In genomic region chr17:74089869-74090464, GRCh38 we compare ENCODE assay signal across 8 cellular contexts.
DNase-seq lines count a peak whose midpoint lies in the region; ATAC-seq and TF ChIP-seq lines count a peak whose summit lies in the region.

No MANE protein-coding gene starts in this region.

- H3K4me1 Mint-ChIP-seq in naive thymus-derived CD4-positive, alpha-beta T cell, result peaks cover 0 to 1% (median 0%) of the 10 kb centered on the region in 7 donors

- H3K27ac ChIP-seq in RWPE1, result no peak overlapping the region
- H3K27ac ChIP-seq in naive thymus-derived CD4-positive, alpha-beta T cell (ENCODE audit: low read depth, low read length), result no peak overlapping the region

- no peak overlapping the region for H3K4me3 ChIP-seq in cardiac fibroblast (replicated peaks in 1 of 2; ENCODE audit: low read depth in 2 of 2, low read length in 2 of 2)
- no peak overlapping the region for H3K4me3 ChIP-seq in naive thymus-derived CD4-positive, alpha-beta T cell (ENCODE audit: low read length)

- DNase-seq in NCI-H1417 (lab: John Stamatoyannopoulos, UW), result peak in 2 of 3 experiments; percentile 38 to 72
- no peak for DNase-seq in NCI-H1417 treated with DMSO at 0.1 percent for 48 hours (lab: John Stamatoyannopoulos, UW)
- DNase-seq in Kasumi-1 (lab: John Stamatoyannopoulos, UW), result peak; percentile 47 to 49
- DNase-seq in RWPE1 (ENCODE audit: low spot score), result no peak
- DNase-seq in cardiac fibroblast (ENCODE audit: low read depth in 2 of 2), result peak; percentile 10 to 55
- peak in 1 of 9 donors; percentile 67 for DNase-seq in naive thymus-derived CD4-positive, alpha-beta T cell
- DNase-seq in midbrain (lab: John Stamatoyannopoulos, UW), result no peak
- no peak for DNase-seq in cerebellar nuclear complex (lab: John Stamatoyannopoulos, UW)

- peak; percentile 27 for ATAC-seq in naive thymus-derived CD4-positive, alpha-beta T cell

- peaks cover 0 to 4% (median 0%) of the 10 kb centered on the region in 5 donors for H3K36me3 Mint-ChIP-seq in naive thymus-derived CD4-positive, alpha-beta T cell

- H3K4me1 ChIP-seq in naive thymus-derived CD4-positive, alpha-beta T cell (ENCODE audit: control insufficient read depth in 2 of 2, insufficient read depth in 2 of 2, low read length in 2 of 2), result no peaks in the 10 kb centered on the region

- peaks cover 11 to 21% (median 19%) of the 10 kb centered on the region in 5 donors for H3K27me3 Mint-ChIP-seq in naive thymus-derived CD4-positive, alpha-beta T cell

- no peaks in the 10 kb centered on the region for H3K36me3 ChIP-seq in naive thymus-derived CD4-positive, alpha-beta T cell (ENCODE audit: control insufficient read depth in 2 of 3, insufficient read depth in 3 of 3, low read length in 3 of 3)

- peaks cover 0 to 28% (median 9%) of the 10 kb centered on the region in 11 donors for H3K9me3 Mint-ChIP-seq in naive thymus-derived CD4-positive, alpha-beta T cell

- TF ChIP-seq CTCF in RWPE1 (conservative IDR thresholded peaks at IDR 0.05; ENCODE audit: low read depth) (peak; percentile 28; the same call in 1 of the 2 replicates), cardiac fibroblast (IDR thresholded peaks at IDR 0.05; ENCODE audit: low read depth, low read length) (peak; percentile 33)

- H3K27me3 ChIP-seq in naive thymus-derived CD4-positive, alpha-beta T cell (ENCODE audit: control insufficient read depth in 2 of 2, insufficient read depth in 2 of 2, low read length in 2 of 2), result no peaks in the 10 kb centered on the region

- intact Hi-C loops in naive thymus-derived CD4-positive, alpha-beta T cell (cut with micrococcal nuclease), result no loop called here

- no peak overlapping the region for H3K4me3 Mint-ChIP-seq in naive thymus-derived CD4-positive, alpha-beta T cell

- H3K27ac Mint-ChIP-seq in naive thymus-derived CD4-positive, alpha-beta T cell, result no peak overlapping the region

- peaks cover 0 to 6% (median 0%) of the 10 kb centered on the region in 3 experiments for H3K9me3 ChIP-seq in naive thymus-derived CD4-positive, alpha-beta T cell (ENCODE audit: control insufficient read depth in 2 of 3, low read length in 3 of 3)

- POLR2A ChIA-PET in RWPE1 (lab: Yijun Ruan, JAX; ENCODE audit: low non-redundant PET), result no interaction called here
- POLR2A ChIA-PET in naive thymus-derived CD4-positive, alpha-beta T cell (lab: Charles Lee), result no interaction called here

- CTCF ChIA-PET in RWPE1 (lab: Yijun Ruan, JAX), result no interaction called here
- CTCF ChIA-PET in naive thymus-derived CD4-positive, alpha-beta T cell (lab: Charles Lee), result interaction anchor here (0.8 kb wide), 1 partner anchor 1069 kb away, joined by 3 read pairs; no protein-coding TSS in a partner anchor

Comparison
In these comparisons a context has a peak if more than half of its experiments do, and no peak if none do; other contexts are left out.
1. DNase-seq: peak in NCI-H1417 (2 of 3), Kasumi-1 (2 of 2) and cardiac fibroblast (2 of 2); none in NCI-H1417 treated with DMSO at 0.1 percent for 48 hours (single experiment), RWPE1 (single experiment), midbrain (single experiment) and cerebellar nuclear complex (0 of 2).